ENCODE assay signal across 22 cellular contexts in genomic region chr5:57501414-57502321, GRCh38. TPM values are rescaled to one million over a fixed set of nuclear protein-coding genes. Genes with fewer than 3 reads are reported as not detected.
A peak's percentile ranks its signal among the peaks of the same experiment; 100 is the strongest.
DNase-seq lines count a peak whose midpoint lies in the region; ATAC-seq and TF ChIP-seq lines count a peak whose summit lies in the region.
"Had no signal": no experiment of that assay in that cellular context is flagged by ENCODE, and none has a peak within 500 bp of the region (broad histone marks: within the 10 kb centered on the region; RNA-seq: fewer than 3 reads in every experiment).

No MANE protein-coding gene starts in this region.

- DNase-seq in Panc1 (ENCODE audit: low read depth, low spot score) (no peak), cardiac muscle cell (ENCODE audit: low read depth in 1 of 2, low spot score in 1 of 2) (peak; percentile 19 to 48), NK-92 (lab: John Stamatoyannopoulos, UW; ENCODE audit: unreplicated experiment) (no peak), NOMO-1 treated with dmso at 0.1 percent for 144 hours (lab: John Stamatoyannopoulos, UW; ENCODE audit: unreplicated experiment) (no peak), WERI-Rb-1 (no peak)
- DNase-seq: activated CD4-positive, alpha-beta T cell treated with anti-CD3 and anti-CD28 coated beads for 48 hours; activated T-cell treated with anti-CD3 and anti-CD28 coated beads, Interleukin-2, amount 50 U/mL, for 1 hour; adrenal gland; H7; mesendoderm; MG63; retina; stimulated activated CD4-positive, alpha-beta T cell treated with anti-CD3 and anti-CD28 coated beads, Interleukin-4, amount 100 ng/mL, for 4 hours; stimulated activated naive CD4-positive, alpha-beta T cell had no signal

- POLR2A ChIA-PET in HEK293 (lab: Yijun Ruan, JAX) (no interaction called here), Panc1 (lab: Charles Lee) (no interaction called here)

- in situ Hi-C loops in Panc1 (cut with HindIII; ENCODE audit: low pct_unique_long_range_greater_than_20kb, low sequenced_read_pairs): no loop called here

- H3K4me3 ChIP-seq in HEK293 (ENCODE audit: low read depth, low read length): no peak overlapping the region
- H3K4me3 ChIP-seq in Panc1 (ENCODE audit: low read depth in 2 of 2, low read length in 2 of 2): no peak overlapping the region
- no peak overlapping the region for H3K4me3 ChIP-seq in cardiac muscle cell
- no peak overlapping the region for H3K4me3 ChIP-seq in neuron (ENCODE audit: low read length)
- no peak overlapping the region for H3K4me3 ChIP-seq in WERI-Rb-1 (ENCODE audit: low read depth, low read length)
- H3K4me3 ChIP-seq: adrenal gland, BLaER1, MG63 had no signal

- no peaks in the 10 kb centered on the region for H3K9me3 ChIP-seq in HEK293 (ENCODE audit: control insufficient read depth, insufficient read depth, low read depth, low read length)
- H3K9me3 ChIP-seq in Panc1 (ENCODE audit: control insufficient read depth, insufficient read depth, low read depth, low read length): no peaks in the 10 kb centered on the region
- no peaks in the 10 kb centered on the region for H3K9me3 ChIP-seq in cardiac muscle cell (ENCODE audit: low read depth)
- no peaks in the 10 kb centered on the region for H3K9me3 ChIP-seq in neuron (ENCODE audit: low read length)
- H3K9me3 ChIP-seq in WERI-Rb-1 (ENCODE audit: severe bottlenecking): no peaks in the 10 kb centered on the region
- H3K9me3 ChIP-seq: adrenal gland, BLaER1, MG63 had no signal

- no TSS peak for BruUV-seq in Panc1 (replicated peaks; lab: Mats Ljungman, UMichigan)

- no peaks in the 10 kb centered on the region for H3K27me3 ChIP-seq in Panc1 (ENCODE audit: control insufficient read depth, insufficient read depth, low read length)
- H3K27me3 ChIP-seq in cardiac muscle cell: no peaks in the 10 kb centered on the region
- no peaks in the 10 kb centered on the region for H3K27me3 ChIP-seq in neuron (ENCODE audit: insufficient read depth, low read length)
- H3K27me3 ChIP-seq in WERI-Rb-1 (ENCODE audit: insufficient read depth, low read depth, severe bottlenecking): no peaks in the 10 kb centered on the region
- H3K27me3 ChIP-seq: adrenal gland, BLaER1, MG63 had no signal

- H3K4me1 ChIP-seq in HEK293 (ENCODE audit: control insufficient read depth, insufficient read depth, low read length): 0 out of 2 replicates have a peak, but pooled peaks cover 5% of the 10 kb centered on the region
- H3K4me1 ChIP-seq in Panc1 (ENCODE audit: control insufficient read depth, insufficient read depth, low read length): peaks cover 10% of the 10 kb centered on the region
- H3K4me1 ChIP-seq in cardiac muscle cell (ENCODE audit: low read depth): peaks cover 11% of the 10 kb centered on the region
- peaks cover 26% of the 10 kb centered on the region for H3K4me1 ChIP-seq in neuron (ENCODE audit: insufficient read depth, low read length)

- peak overlapping the region; percentile 12 for H2AFZ ChIP-seq in neuron (ENCODE audit: low read depth, low read length)

- CTCF ChIA-PET in HEK293 (lab: Yijun Ruan, JAX): interaction anchor here (0.5 to 9.5 kb wide), 12 partner anchors 10 to 959 kb away, joined by 3 to 68 read pairs (median 4); partner anchors contain the start of gene PLK2
- CTCF ChIA-PET in Panc1 (lab: Charles Lee): interaction anchor here (0.6 to 1.3 kb wide), 2 partner anchors 233 to 278 kb away, joined by 3 to 5 read pairs; no protein-coding TSS in a partner anchor

- no peak overlapping the region for H3K27ac ChIP-seq in HEK293 (ENCODE audit: extremely low read depth, low read depth, low read length)
- peak overlapping the region; percentile 94 for H3K27ac ChIP-seq in Panc1 (ENCODE audit: low read length)
- peak overlapping the region; percentile 7 for H3K27ac ChIP-seq in cardiac muscle cell
- no peak overlapping the region for H3K27ac ChIP-seq in WERI-Rb-1
- H3K27ac ChIP-seq: BLaER1 had no signal

- ATAC-seq in Panc1 (no peak), HG02798 (IDR thresholded peaks at IDR 0.05; ENCODE audit: poor library complexity, unreplicated experiment) (no peak)

- intact Hi-C loops in Panc1 (cut with micrococcal nuclease; ENCODE audit: unreplicated experiment): loop anchor here (5.0 kb wide), 1 partner anchor 191 kb away; no protein-coding TSS in a partner anchor

- no peaks in the 10 kb centered on the region for H3K36me3 ChIP-seq in HEK293 (ENCODE audit: control insufficient read depth in 2 of 2, insufficient read depth in 1 of 2, low read length in 2 of 2)
- no peaks in the 10 kb centered on the region for H3K36me3 ChIP-seq in Panc1 (ENCODE audit: control insufficient read depth, insufficient read depth, low read length)
- no peaks in the 10 kb centered on the region for H3K36me3 ChIP-seq in cardiac muscle cell
- no peaks in the 10 kb centered on the region for H3K36me3 ChIP-seq in neuron (ENCODE audit: insufficient read depth, low read length)
- no peaks in the 10 kb centered on the region for H3K36me3 ChIP-seq in WERI-Rb-1
- H3K36me3 ChIP-seq: adrenal gland, BLaER1, MG63 had no signal

- TF ChIP-seq CTCF in HEK293 (tag by site-specific recombination; IDR thresholded peaks at IDR 0.05): no peak
- no peak for TF ChIP-seq CTCF in Panc1 (IDR thresholded peaks at IDR 0.05)
- no peak for TF ChIP-seq CTCF in cardiac muscle cell (IDR thresholded peaks at IDR 0.05; ENCODE audit: low read depth, low read length)
- TF ChIP-seq CTCF in WERI-Rb-1 (IDR thresholded peaks at IDR 0.05; ENCODE audit: low read depth, low read length): no peak

TF ChIP-seq in HEK293, 187 proteins besides CTCF, POLR2A, EP300 and RAD21:
- TF ChIP-seq ZNF658 (tag by site-specific recombination; IDR thresholded peaks at IDR 0.05) (no peak), OVOL3 (tag by site-specific recombination; IDR thresholded peaks at IDR 0.05) (no peak), ZNF398 (tag by site-specific recombination; IDR thresholded peaks at IDR 0.05) (no peak), ZNF555 (tag by site-specific recombination; conservative IDR thresholded peaks at IDR 0.05) (no peak), ZIC2 (tag by site-specific recombination; IDR thresholded peaks at IDR 0.05) (no peak), REST (tag by site-specific recombination; IDR thresholded peaks at IDR 0.05) (0 out of 2 replicates have a peak, but pooled peaks have one; percentile 25)

RNA-seq across cellular contexts. Expression of gene ACTBL2, which starts 19.1 kb away (rescaled TPM):
- not detected for total RNA-seq in Panc1 (2021; ENCODE audit: unreplicated experiment)
- not detected for polyA plus RNA-seq in Panc1 (2012; ENCODE audit: insufficient read length)
- total RNA-seq in cardiac muscle cell: not detected in 2 replicates
- not detected in 2 replicates for polyA plus RNA-seq in cardiac muscle cell
- total RNA-seq: adrenal gland; dermis microvascular lymphatic vessel endothelial cell; fibroblast of lung; H7; OCI-LY7; T-helper 1 cell treated with Interleukin-12 subunit alpha and Interleukin-12 subunit beta and Interleukin-4 antibody, amounts not matched to agents 30 ng/mL and 1 ng/mL, for 36 hours had no signal
- polyA plus RNA-seq: adrenal gland had no signal

Comparison
In these comparisons a context has a peak if more than half of its experiments do, and no peak if none do; other contexts are left out.
1. H3K27ac ChIP-seq: peak in Panc1 (single experiment) and cardiac muscle cell (single experiment); none in HEK293 (single experiment) and WERI-Rb-1 (single experiment).
2. DNase-seq: peak in cardiac muscle cell (2 of 2); none in Panc1 (single experiment), NK-92 (single experiment), NOMO-1 treated with dmso at 0.1 percent for 144 hours (single experiment) and WERI-Rb-1 (single experiment).